In genomic region chr10:67783576-67784294, GRCh38 we compare ENCODE assay signal across 11 cellular contexts. TPM values are rescaled to one million over a fixed set of nuclear protein-coding genes. Genes with fewer than 3 reads are reported as not detected.
A peak's percentile ranks its signal among the peaks of the same experiment; 100 is the strongest.
DNase-seq lines count a peak whose midpoint lies in the region; ATAC-seq and TF ChIP-seq lines count a peak whose summit lies in the region.
"Had no signal": no experiment of that assay in that cellular context is flagged by ENCODE, and none has a peak within 500 bp of the region (broad histone marks: within the 10 kb centered on the region; RNA-seq: fewer than 3 reads in every experiment).

No MANE protein-coding gene starts in this region.

- H2AFZ ChIP-seq in OCI-LY7 (ENCODE audit: low read length): peak overlapping the region; percentile 98

- H3K27ac Mint-ChIP-seq in activated T-cell treated with anti-CD3 and anti-CD28 coated beads, Interleukin-2, amount 50 U/mL, for 72 hours: peak overlapping the region; percentile 44
- peak overlapping the region; percentile 90 for H3K27ac Mint-ChIP-seq in stimulated activated naive B cell treated with anti-CD40 and anti-IgM and Interleukin-4, amounts not matched to agents 10 μg/mL and 1 μg/mL and 100 μg/mL, for 72 hours

- H3K4me1 Mint-ChIP-seq in activated T-cell treated with anti-CD3 and anti-CD28 coated beads, Interleukin-2, amount 50 U/mL, for 72 hours (ENCODE audit: low read depth): peaks cover 46% of the 10 kb centered on the region
- peaks cover 30% of the 10 kb centered on the region for H3K4me1 Mint-ChIP-seq in activated T-cell treated with anti-CD3 and anti-CD28 coated beads, Interleukin-2, amount 50 U/mL, for 4 hours (ENCODE audit: low read depth)
- peaks cover 27 to 41% of the 10 kb centered on the region in 2 donors for H3K4me1 Mint-ChIP-seq in stimulated activated naive B cell treated with anti-CD40 and anti-IgM and Interleukin-4, amounts not matched to agents 10 μg/mL and 1 μg/mL and 100 μg/mL, for 72 hours

- intact Hi-C loops in OCI-LY7 (cut with micrococcal nuclease; ENCODE audit: unreplicated experiment) (loop anchor here (5.0 kb wide), 2 partner anchors 64 to 476 kb away; no protein-coding TSS in a partner anchor), cardiac septum (cut with DNase I) (no loop called here)

- H3K4me2 ChIP-seq in OCI-LY7 (ENCODE audit: low read length): peak overlapping the region; percentile 67

- DNase-seq in activated T-cell treated with anti-CD3 and anti-CD28 coated beads, Interleukin-2, amount 50 U/mL, for 72 hours: no peak
- DNase-seq in activated T-cell treated with anti-CD3 and anti-CD28 coated beads, Interleukin-2, amount 50 U/mL, for 4 hours: no peak
- peak; percentile 54 for DNase-seq in OCI-LY7 (ENCODE audit: low spot score)
- DNase-seq in stimulated activated naive B cell treated with anti-CD40 and anti-IgM and Interleukin-4, amounts not matched to agents 10 μg/mL and 1 μg/mL and 100 μg/mL, for 72 hours: no peak
- DNase-seq in cardiac septum (ENCODE audit: low spot score): no peak
- DNase-seq in stimulated activated naive CD4-positive, alpha-beta T cell (lab: John Stamatoyannopoulos, UW): no peak

- no peak for TF ChIP-seq CTCF in OCI-LY7 (conservative IDR thresholded peaks at IDR 0.05; ENCODE audit: low read length)

- no peaks in the 10 kb centered on the region for H3K27me3 Mint-ChIP-seq in activated T-cell treated with anti-CD3 and anti-CD28 coated beads, Interleukin-2, amount 50 U/mL, for 72 hours (ENCODE audit: low read depth)
- H3K27me3 Mint-ChIP-seq in activated T-cell treated with anti-CD3 and anti-CD28 coated beads, Interleukin-2, amount 50 U/mL, for 4 hours (ENCODE audit: low read depth): no peaks in the 10 kb centered on the region
- peaks cover 0 to 7% of the 10 kb centered on the region in 2 donors for H3K27me3 Mint-ChIP-seq in stimulated activated naive B cell treated with anti-CD40 and anti-IgM and Interleukin-4, amounts not matched to agents 10 μg/mL and 1 μg/mL and 100 μg/mL, for 72 hours

- H4K20me1 ChIP-seq in OCI-LY7 (ENCODE audit: insufficient read depth, low read length): no peaks in the 10 kb centered on the region

- peaks cover 67% of the 10 kb centered on the region for H3K4me1 ChIP-seq in OCI-LY7 (ENCODE audit: insufficient read depth, low read length, poor library complexity, severe bottlenecking)

- H3K36me3 ChIP-seq in OCI-LY7 (ENCODE audit: insufficient read depth, low read length): no peaks in the 10 kb centered on the region

- no peak for ATAC-seq in activated T-cell treated with anti-CD3 and anti-CD28 coated beads, Interleukin-2, amount 50 U/mL, for 72 hours (replicated peaks in 1 of 2)
- no peak for ATAC-seq in activated T-cell treated with anti-CD3 and anti-CD28 coated beads, Interleukin-2, amount 50 U/mL, for 4 hours
- ATAC-seq in HG02763 (IDR thresholded peaks at IDR 0.05; ENCODE audit: unreplicated experiment) (peak; percentile 33), HG03095 (IDR thresholded peaks at IDR 0.05; ENCODE audit: unreplicated experiment) (no peak)
- ATAC-seq in stimulated activated naive B cell treated with anti-CD40 and anti-IgM and Interleukin-4, amounts not matched to agents 10 μg/mL and 1 μg/mL and 100 μg/mL, for 72 hours (replicated peaks): peak; percentile 65 to 66
- ATAC-seq: Panc1 had no signal

- CTCF ChIA-PET in OCI-LY7 (lab: Charles Lee; ENCODE audit: unreplicated experiment): interaction anchor here (0.6 kb wide), 1 partner anchor 11 kb away, joined by 4 read pairs; no protein-coding TSS in a partner anchor

- no peaks in the 10 kb centered on the region for H3K9me3 ChIP-seq in OCI-LY7 (ENCODE audit: low read length)

- POLR2A ChIA-PET in OCI-LY7 (lab: Charles Lee): interaction anchor here (0.6 to 2.6 kb wide), 10 partner anchors 13 to 697 kb away, joined by 3 to 16 read pairs (median 4); partner anchors contain the start of gene HNRNPH3

- peak overlapping the region; percentile 58 for H3K27ac ChIP-seq in OCI-LY7 (ENCODE audit: low read depth, low read length, poor library complexity, severe bottlenecking)
- H3K27ac ChIP-seq: coronary artery had no signal

- no peaks in the 10 kb centered on the region for H3K79me2 ChIP-seq in OCI-LY7 (ENCODE audit: insufficient read depth, low read depth, low read length)

- H3K9me2 ChIP-seq in OCI-LY7 (ENCODE audit: insufficient read depth, low read length): no peaks in the 10 kb centered on the region

- no peaks in the 10 kb centered on the region for H3K36me3 Mint-ChIP-seq in activated T-cell treated with anti-CD3 and anti-CD28 coated beads, Interleukin-2, amount 50 U/mL, for 72 hours (ENCODE audit: insufficient read depth in 2 of 2)
- no peaks in the 10 kb centered on the region for H3K36me3 Mint-ChIP-seq in activated T-cell treated with anti-CD3 and anti-CD28 coated beads, Interleukin-2, amount 50 U/mL, for 4 hours (ENCODE audit: insufficient read depth)
- H3K36me3 Mint-ChIP-seq in stimulated activated naive B cell treated with anti-CD40 and anti-IgM and Interleukin-4, amounts not matched to agents 10 μg/mL and 1 μg/mL and 100 μg/mL, for 72 hours: no peaks in the 10 kb centered on the region

- no peaks in the 10 kb centered on the region for H3K9me3 Mint-ChIP-seq in activated T-cell treated with anti-CD3 and anti-CD28 coated beads, Interleukin-2, amount 50 U/mL, for 72 hours
- H3K9me3 Mint-ChIP-seq in activated T-cell treated with anti-CD3 and anti-CD28 coated beads, Interleukin-2, amount 50 U/mL, for 4 hours: no peaks in the 10 kb centered on the region
- H3K9me3 Mint-ChIP-seq in stimulated activated naive B cell treated with anti-CD40 and anti-IgM and Interleukin-4, amounts not matched to agents 10 μg/mL and 1 μg/mL and 100 μg/mL, for 72 hours: no peaks in the 10 kb centered on the region
- H3K9me3 Mint-ChIP-seq: neural crest cell had no signal

- peak overlapping the region; percentile 36 for H3K4me3 ChIP-seq in OCI-LY7 (ENCODE audit: low read depth, low read length, poor library complexity, severe bottlenecking)
- H3K4me3 ChIP-seq: coronary artery had no signal

- peak overlapping the region; percentile 16 to 20 for H3K4me3 Mint-ChIP-seq in activated T-cell treated with anti-CD3 and anti-CD28 coated beads, Interleukin-2, amount 50 U/mL, for 72 hours
- no peak overlapping the region for H3K4me3 Mint-ChIP-seq in activated T-cell treated with anti-CD3 and anti-CD28 coated beads, Interleukin-2, amount 50 U/mL, for 4 hours
- H3K4me3 Mint-ChIP-seq in stimulated activated naive B cell treated with anti-CD40 and anti-IgM and Interleukin-4, amounts not matched to agents 10 μg/mL and 1 μg/mL and 100 μg/mL, for 72 hours: peak overlapping the region; percentile 9 to 49
- H3K4me3 Mint-ChIP-seq: neural crest cell had no signal

- no TSS peak for BruUV-seq in OCI-LY7 (replicated peaks; lab: Mats Ljungman, UMichigan)

RNA-seq across cellular contexts. Expression of gene DNAJC12, which starts 54.3 kb away (rescaled TPM):
- total RNA-seq in activated T-cell treated with anti-CD3 and anti-CD28 coated beads, Interleukin-2, amount 50 U/mL, for 72 hours: 10 to 100 TPM; 35.6 to 36.4 TPM
- under 1 TPM; 0.28 to 0.92 (median 0.84) TPM for total RNA-seq in activated T-cell treated with anti-CD3 and anti-CD28 coated beads, Interleukin-2, amount 50 U/mL, for 4 hours
- 12.8 and 13.0 TPM in 2 replicates for total RNA-seq in OCI-LY7 (2014; rRNA removed; shearing (Covaris generic))
- 18.9 and 19.4 TPM in 2 replicates for total RNA-seq in OCI-LY7 (2022)
- 4.0 TPM for total RNA-seq in cardiac septum

Comparison
In these comparisons a context has a peak if more than half of its experiments do, and no peak if none do; other contexts are left out.
1. ATAC-seq: peak in HG02763 (single experiment) and stimulated activated naive B cell treated with anti-CD40 and anti-IgM and Interleukin-4, amounts not matched to agents 10 μg/mL and 1 μg/mL and 100 μg/mL, for 72 hours (2 of 2); none in activated T-cell treated with anti-CD3 and anti-CD28 coated beads, Interleukin-2, amount 50 U/mL, for 72 hours (0 of 2), activated T-cell treated with anti-CD3 and anti-CD28 coated beads, Interleukin-2, amount 50 U/mL, for 4 hours (0 of 2) and HG03095 (single experiment).